In the genomic region with DNA sequence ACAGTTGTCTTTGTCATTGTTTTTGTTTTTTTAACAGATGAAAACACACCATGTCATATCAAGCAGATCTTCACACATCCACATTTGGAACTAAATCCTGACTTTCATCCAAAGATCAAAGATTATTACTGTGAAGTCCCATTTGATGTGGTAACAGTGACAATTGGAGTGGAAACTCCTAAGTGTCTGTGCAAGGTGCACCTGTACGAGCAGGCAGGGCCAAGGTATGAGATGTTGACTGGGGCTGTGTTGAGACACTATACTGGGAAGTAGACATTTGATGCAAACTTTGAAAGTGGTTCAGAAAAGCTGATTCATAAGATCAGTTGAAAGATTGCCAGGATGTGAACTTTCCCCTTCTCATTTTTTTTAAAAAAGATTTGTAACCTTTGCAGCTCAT, we compare ENCODE assay signal across 12 cellular contexts.
"Had no signal": no experiment of that assay in that cellular context is flagged by ENCODE, and none has a peak within 500 bp of the region (broad histone marks: within the 10 kb centered on the region; RNA-seq: fewer than 3 reads in every experiment).

No MANE protein-coding gene starts in this region.

- H3K27me3 ChIP-seq: brain microvascular endothelial cell had no signal

- H3K27ac Mint-ChIP-seq: activated naive CD4-positive, alpha-beta T cell treated with anti-CD3 and anti-CD28 coated beads, Interleukin-2, amount 50 U/mL, for 72 hours; naive thymus-derived CD4-positive, alpha-beta T cell; T-helper 17 cell; type B pancreatic cell had no signal

- H3K27ac ChIP-seq: brain microvascular endothelial cell, parathyroid adenoma, SK-N-MC had no signal

- H3K9ac ChIP-seq: parathyroid adenoma had no signal

- H2AFZ ChIP-seq: parathyroid adenoma had no signal

- H3K36me3 Mint-ChIP-seq: activated naive CD4-positive, alpha-beta T cell treated with anti-CD3 and anti-CD28 coated beads, Interleukin-2, amount 50 U/mL, for 72 hours; naive thymus-derived CD4-positive, alpha-beta T cell had no signal

- H3K27me3 Mint-ChIP-seq: activated B cell treated with CpG ODN at 0.5 μM for 24 hours, type B pancreatic cell had no signal

- H3K79me2 ChIP-seq: parathyroid adenoma had no signal

- H3K4me3 Mint-ChIP-seq: activated B cell treated with CpG ODN at 0.5 μM for 24 hours; naive thymus-derived CD4-positive, alpha-beta T cell; T-helper 17 cell; type B pancreatic cell had no signal

- DNase-seq: activated B cell treated with CpG ODN at 0.5 μM for 24 hours; brain microvascular endothelial cell; effector memory CD4-positive, alpha-beta T cell; hippocampal formation; naive thymus-derived CD4-positive, alpha-beta T cell; retina; substantia nigra; T-helper 17 cell had no signal

- H3K4me3 ChIP-seq: SK-N-MC had no signal

- H3K36me3 ChIP-seq: brain microvascular endothelial cell had no signal

- H3K4me1 ChIP-seq: parathyroid adenoma had no signal

- ATAC-seq: naive thymus-derived CD4-positive, alpha-beta T cell; T-helper 17 cell had no signal

- H3K9me3 Mint-ChIP-seq: activated B cell treated with CpG ODN at 0.5 μM for 24 hours; activated naive CD4-positive, alpha-beta T cell treated with anti-CD3 and anti-CD28 coated beads, Interleukin-2, amount 50 U/mL, for 72 hours; naive thymus-derived CD4-positive, alpha-beta T cell; type B pancreatic cell had no signal
